ENCODE assay signal across 16 cellular contexts in the genomic region with DNA sequence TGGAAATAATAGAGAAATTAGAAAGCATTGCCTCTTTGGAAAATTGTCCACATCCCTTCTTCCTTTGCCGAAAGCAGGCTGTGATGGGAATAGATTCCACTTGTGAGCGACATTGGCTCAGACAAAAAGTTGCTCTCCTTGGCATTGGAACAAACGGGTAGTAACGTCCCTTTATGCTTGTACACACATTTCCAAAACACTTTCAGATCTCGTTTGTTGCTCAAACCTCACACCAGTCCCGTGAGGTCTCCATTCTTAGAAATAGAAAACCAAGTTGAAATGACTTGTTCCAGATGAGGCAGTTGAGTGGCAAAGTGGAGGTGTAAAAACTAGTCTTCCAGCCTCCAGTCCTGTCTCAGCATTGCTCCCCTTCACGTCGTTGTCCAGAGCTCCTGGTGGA.
DNase-seq lines count a peak whose midpoint lies in the region; ATAC-seq, FAIRE-seq and TF ChIP-seq lines count a peak whose summit lies in the region.
"Had no signal": no experiment of that assay in that cellular context is flagged by ENCODE, and none has a peak within 500 bp of the region (broad histone marks: within the 10 kb centered on the region; RNA-seq: fewer than 3 reads in every experiment).

No MANE protein-coding gene starts in this region.

- H2BK120ac ChIP-seq in H1 (replicated peaks; ENCODE audit: low read depth, low read length): no peak overlapping the region

- H3K9me3 Mint-ChIP-seq in Caco-2 (ENCODE audit: unreplicated experiment): no peaks in the 10 kb centered on the region
- H3K9me3 Mint-ChIP-seq: activated naive CD8-positive, alpha-beta T cell treated with anti-CD3 and anti-CD28 coated beads for 36 hours had no signal

- H2BK5ac ChIP-seq in H1 (ENCODE audit: low read depth, low read length): no peak overlapping the region

- H3K14ac ChIP-seq in H1 (ENCODE audit: insufficient read length): no peak overlapping the region

- peaks cover 0 to 1% (median 0%) of the 10 kb centered on the region in 4 experiments; a peak in 1 of 7 replicates for H3K27me3 ChIP-seq in H1 (replicated peaks in 1 of 4; ENCODE audit: control insufficient read depth in 3 of 4, extremely low read depth in 1 of 4, insufficient read depth in 3 of 4, low read length in 3 of 4)
- H3K27me3 ChIP-seq in right lobe of liver: no peaks in the 10 kb centered on the region
- no peaks in the 10 kb centered on the region for H3K27me3 ChIP-seq in stomach smooth muscle (ENCODE audit: control insufficient read depth in 1 of 2, insufficient read depth in 2 of 2, low read length in 2 of 2)
- H3K27me3 ChIP-seq in Caco-2 (replicated peaks; ENCODE audit: control insufficient read depth, insufficient read depth, low read length): no peaks in the 10 kb centered on the region
- H3K27me3 ChIP-seq: breast epithelium had no signal

- no peaks in the 10 kb centered on the region for H3K23me2 ChIP-seq in H1 (ENCODE audit: low read depth, low read length)

- H2AK5ac ChIP-seq in H1 (ENCODE audit: low read depth, low read length): no peak overlapping the region; the same call in 1 of the 2 replicates

- CTCF ChIA-PET in OCI-LY7 (lab: Charles Lee; ENCODE audit: unreplicated experiment) (no interaction called here), H1 (lab: Charles Lee; ENCODE audit: partially characterized antibody) (interaction anchor here (0.9 kb wide), 1 partner anchor 11 kb away, joined by 3 read pairs; no protein-coding TSS in a partner anchor), Caco-2 (lab: Charles Lee) (no interaction called here)

- H3K9me3 ChIP-seq in OCI-LY7 (ENCODE audit: low read length): no peaks in the 10 kb centered on the region
- H3K9me3 ChIP-seq in H1 (ENCODE audit: insufficient read depth in 2 of 2, low read depth in 1 of 2, low read length in 1 of 2): no peaks in the 10 kb centered on the region
- H3K9me3 ChIP-seq in right lobe of liver: no peaks in the 10 kb centered on the region
- no peaks in the 10 kb centered on the region for H3K9me3 ChIP-seq in stomach smooth muscle (ENCODE audit: control insufficient read depth in 2 of 2, low read length in 2 of 2)
- H3K9me3 ChIP-seq in Caco-2: no peaks in the 10 kb centered on the region
- H3K9me3 ChIP-seq: breast epithelium had no signal

- no peaks in the 10 kb centered on the region for H3K27me3 Mint-ChIP-seq in Caco-2 (ENCODE audit: insufficient read depth, unreplicated experiment)
- H3K27me3 Mint-ChIP-seq: activated naive CD8-positive, alpha-beta T cell treated with anti-CD3 and anti-CD28 coated beads for 36 hours had no signal

- H3K4me3 ChIP-seq in OCI-LY7 (ENCODE audit: low read depth, low read length, poor library complexity, severe bottlenecking) (no peak overlapping the region), H1 (ENCODE audit: extremely low read depth in 1 of 4, insufficient read depth in 2 of 4, low read depth in 3 of 4, low read length in 4 of 4) (no peak overlapping the region), right lobe of liver (no peak overlapping the region), stomach smooth muscle (ENCODE audit: low read length in 2 of 2) (no peak overlapping the region), Caco-2 (ENCODE audit: low read depth, low read length) (no peak overlapping the region)
- H3K4me3 ChIP-seq: breast epithelium, GM12878 had no signal

- TF ChIP-seq CTCF in OCI-LY7 (conservative IDR thresholded peaks at IDR 0.05; ENCODE audit: low read length) (no peak), H1 (IDR thresholded peaks at IDR 0.05; ENCODE audit: control extremely low read depth in 1 of 3, insufficient read depth in 1 of 3, low read depth in 1 of 3, low read length in 3 of 3) (no peak), right lobe of liver (IDR thresholded peaks at IDR 0.05) (no peak), Caco-2 (IDR thresholded peaks at IDR 0.05; ENCODE audit: insufficient read depth in 1 of 2, low read depth in 1 of 2, low read length in 1 of 2, severe bottlenecking in 1 of 2, unreplicated experiment in 1 of 2) (no peak)

- no peak overlapping the region for H3K4me3 Mint-ChIP-seq in Caco-2 (ENCODE audit: unreplicated experiment)
- H3K4me3 Mint-ChIP-seq: activated naive CD8-positive, alpha-beta T cell treated with anti-CD3 and anti-CD28 coated beads for 36 hours had no signal

- peaks cover 2% of the 10 kb centered on the region; the same call in 1 of the 2 replicates for H3K79me1 ChIP-seq in H1 (ENCODE audit: low read depth, low read length)

- no peak for TF ChIP-seq EP300 in H1 (IDR thresholded peaks at IDR 0.05; ENCODE audit: borderline replicate concordance in 1 of 2, low read depth in 2 of 2, low read length in 2 of 2)

- H4K5ac ChIP-seq in H1 (ENCODE audit: insufficient read length, low read depth, low read length): no peak overlapping the region

- H2BK12ac ChIP-seq in H1 (ENCODE audit: low read depth, low read length): no peak overlapping the region

- WGBS in H1 (ENCODE audit: extremely low coverage in 1 of 2, insufficient coverage in 1 of 2, insufficient read length in 1 of 2, insufficient replicate concordance in 2 of 2, low coverage in 1 of 2, low lambda C conversion rate in 2 of 2, missing lambda C conversion rate in 1 of 2), 2 experiments: 90% methylated on average over 8 of the region's 8 CpGs; no CpG with 5 or more reads in 1 of the 2 experiments
- WGBS in right lobe of liver (ENCODE audit: insufficient coverage, low coverage, low lambda C conversion rate, missing lambda C conversion rate): 36% methylated on average over 7 of the region's 8 CpGs

- no peak overlapping the region; a peak in 1 of 7 replicates for H3K9ac ChIP-seq in H1 (replicated peaks in 1 of 4; ENCODE audit: extremely low read depth in 1 of 4, low read depth in 3 of 4, low read length in 3 of 4)
- H3K9ac ChIP-seq in stomach smooth muscle (ENCODE audit: low read length in 2 of 2): no peak overlapping the region

- H3K4me2 ChIP-seq in OCI-LY7 (ENCODE audit: low read length) (no peak overlapping the region), H1 (ENCODE audit: insufficient read depth in 1 of 2, low read depth in 2 of 2, low read length in 2 of 2) (no peak overlapping the region)

- intact Hi-C loops in OCI-LY7 (cut with micrococcal nuclease; ENCODE audit: unreplicated experiment) (no loop called here), right lobe of liver (cut with DNase I) (loop anchor here in 1 of 2 donors (10.0 kb wide), 1 partner anchor 243 kb away; no protein-coding TSS in a partner anchor), Caco-2 (cut with micrococcal nuclease; ENCODE audit: unreplicated experiment) (loop anchor here (10.0 kb wide), 1 partner anchor 133 kb away; the partner anchor contains the start of gene LPP)

- H3K56ac ChIP-seq in H1 (replicated peaks; ENCODE audit: insufficient read length, low read depth, low read length): no peak overlapping the region

- no peaks in the 10 kb centered on the region for H3K79me2 ChIP-seq in OCI-LY7 (ENCODE audit: insufficient read depth, low read depth, low read length)
- peaks cover 0 to 5% of the 10 kb centered on the region in 2 experiments; a peak in 3 of 4 replicates for H3K79me2 ChIP-seq in H1 (ENCODE audit: control insufficient read depth in 1 of 2, insufficient read depth in 2 of 2, low read length in 2 of 2)

- POLR2A ChIA-PET in OCI-LY7 (lab: Charles Lee) (interaction anchor here (0.6 to 0.7 kb wide), 2 partner anchors 26 to 294 kb away, joined by 3 to 5 read pairs; no protein-coding TSS in a partner anchor), H1 (lab: Charles Lee; ENCODE audit: partially characterized antibody) (no interaction called here), Caco-2 (lab: Charles Lee) (no interaction called here)

- H4K91ac ChIP-seq in H1 (replicated peaks; ENCODE audit: insufficient read length, low read length): no peak overlapping the region

- peaks cover 33% of the 10 kb centered on the region for H3K4me1 ChIP-seq in OCI-LY7 (ENCODE audit: insufficient read depth, low read length, poor library complexity, severe bottlenecking)
- peaks cover 0 to 4% (median 0%) of the 10 kb centered on the region in 4 experiments; a peak in 1 of 7 replicates for H3K4me1 ChIP-seq in H1 (replicated peaks in 1 of 4; ENCODE audit: control insufficient read depth in 3 of 4, insufficient read depth in 4 of 4, low read length in 3 of 4)
- peaks cover 0 to 58% (median 14%) of the 10 kb centered on the region in 4 donors for H3K4me1 ChIP-seq in right lobe of liver
- peaks cover 43% of the 10 kb centered on the region for H3K4me1 ChIP-seq in stomach smooth muscle (ENCODE audit: control insufficient read depth, insufficient read depth, low read length)
- H3K4me1 ChIP-seq in Caco-2: peaks cover 27% of the 10 kb centered on the region

- peaks cover 31% of the 10 kb centered on the region for H3K4me1 Mint-ChIP-seq in Caco-2 (ENCODE audit: low read depth, unreplicated experiment)

- H3K27ac Mint-ChIP-seq in Caco-2 (ENCODE audit: unreplicated experiment): no peak overlapping the region

- H3K4ac ChIP-seq in H1 (replicated peaks; ENCODE audit: insufficient read length, low read depth, low read length): peak overlapping the region; percentile 70

- H2AFZ ChIP-seq in OCI-LY7 (ENCODE audit: low read length): no peak overlapping the region
- H2AFZ ChIP-seq in H1 (ENCODE audit: low read length): no peak overlapping the region

- no peak overlapping the region for H4K8ac ChIP-seq in H1 (ENCODE audit: extremely low read depth, insufficient read depth, low read length)

- TF ChIP-seq POLR2A in H1 (IDR thresholded peaks at IDR 0.05; ENCODE audit: control extremely low read depth in 1 of 2, low read depth in 2 of 2, low read length in 2 of 2) (no peak), right lobe of liver (IDR thresholded peaks at IDR 0.05) (no peak)

- H3K9me2 ChIP-seq in OCI-LY7 (ENCODE audit: insufficient read depth, low read length): no peaks in the 10 kb centered on the region

- no peaks in the 10 kb centered on the region for H4K20me1 ChIP-seq in OCI-LY7 (ENCODE audit: insufficient read depth, low read length)
- H4K20me1 ChIP-seq in H1 (replicated peaks in 1 of 2; ENCODE audit: control insufficient read depth in 1 of 2, insufficient read depth in 2 of 2, low read length in 2 of 2): peaks cover 0 to 1% of the 10 kb centered on the region in 2 experiments

- H2BK15ac ChIP-seq in H1 (ENCODE audit: low read length): no peak overlapping the region

- no peak overlapping the region for H3K23ac ChIP-seq in H1 (ENCODE audit: insufficient read length)

- no peak overlapping the region for H3K18ac ChIP-seq in H1 (ENCODE audit: extremely low read depth, low read length)

- TF ChIP-seq RAD21 in H1 (IDR thresholded peaks at IDR 0.05 in 1 of 2, conservative IDR thresholded peaks at IDR 0.05 in 1 of 2; ENCODE audit: low read depth in 2 of 2, low read length in 2 of 2): no peak

- H3K27ac ChIP-seq in OCI-LY7 (ENCODE audit: low read depth, low read length, poor library complexity, severe bottlenecking): no peak overlapping the region
- no peak overlapping the region for H3K27ac ChIP-seq in H1 (ENCODE audit: low read depth, low read length)
- peak overlapping the region in 2 of 3 donors; percentile 32 to 64 for H3K27ac ChIP-seq in right lobe of liver
- H3K27ac ChIP-seq in stomach smooth muscle (ENCODE audit: low read length): peak overlapping the region; percentile 75
- H3K27ac ChIP-seq: breast epithelium, HL-60 had no signal

- peaks cover 26% of the 10 kb centered on the region for H3K36me3 Mint-ChIP-seq in Caco-2 (ENCODE audit: insufficient read depth, unreplicated experiment)

- H2BK20ac ChIP-seq in H1 (ENCODE audit: low read length): no peak overlapping the region

- ATAC-seq in right lobe of liver: peak in 2 of 4 donors; percentile 7 to 12
- ATAC-seq: GM12878 had no signal

- H3K36me3 ChIP-seq in OCI-LY7 (ENCODE audit: insufficient read depth, low read length) (peaks cover 13% of the 10 kb centered on the region; the same call in 1 of the 2 replicates), H1 (ENCODE audit: control insufficient read depth in 2 of 4, insufficient read depth in 4 of 4, low read length in 3 of 4) (no peaks in the 10 kb centered on the region), right lobe of liver (no peaks in the 10 kb centered on the region), stomach smooth muscle (ENCODE audit: control insufficient read depth in 2 of 2, insufficient read depth in 2 of 2, low read length in 2 of 2) (peaks cover 3 to 12% of the 10 kb centered on the region in 2 donors), Caco-2 (ENCODE audit: control insufficient read depth, insufficient read depth, low read length) (no peaks in the 10 kb centered on the region)
- H3K36me3 ChIP-seq: breast epithelium had no signal

- BruUV-seq in OCI-LY7 (replicated peaks; lab: Mats Ljungman, UMichigan): TSS peak; percentile 26
- no TSS peak for BruUV-seq in Caco-2 (replicated peaks; lab: Mats Ljungman, UMichigan)

- no peak for FAIRE-seq in H1 (lab: Jason Lieb, UNC)
- FAIRE-seq: GM12878 had no signal

- no peak for DNase-seq in OCI-LY7 (ENCODE audit: low spot score)
- no peak for DNase-seq in H1 (ENCODE audit: low read depth in 1 of 2, low spot score in 2 of 2)
- no peak for DNase-seq in right lobe of liver
- DNase-seq in NCI-H510A treated with DMSO at 0.1 percent for 48 hours (lab: John Stamatoyannopoulos, UW): no peak
- DNase-seq in NCI-H774 (lab: John Stamatoyannopoulos, UW): no peak
- no peak for DNase-seq in Caco-2
- DNase-seq: activated CD4-positive, CD25-positive, alpha-beta regulatory T cell; activated naive CD8-positive, alpha-beta T cell treated with anti-CD3 and anti-CD28 coated beads for 36 hours; GDM1; NCI-H187; NCI-H446 treated with DMSO at 0.1 percent for 48 hours; nucleus accumbens had no signal

Comparison
In these comparisons a context has a peak if more than half of its experiments do, and no peak if none do; other contexts are left out.
1. H3K27ac ChIP-seq: peak in right lobe of liver (2 of 3) and stomach smooth muscle (single experiment); none in OCI-LY7 (single experiment) and H1 (single experiment).